ENCODE assay signal across 1 cellular context in the genomic region with DNA sequence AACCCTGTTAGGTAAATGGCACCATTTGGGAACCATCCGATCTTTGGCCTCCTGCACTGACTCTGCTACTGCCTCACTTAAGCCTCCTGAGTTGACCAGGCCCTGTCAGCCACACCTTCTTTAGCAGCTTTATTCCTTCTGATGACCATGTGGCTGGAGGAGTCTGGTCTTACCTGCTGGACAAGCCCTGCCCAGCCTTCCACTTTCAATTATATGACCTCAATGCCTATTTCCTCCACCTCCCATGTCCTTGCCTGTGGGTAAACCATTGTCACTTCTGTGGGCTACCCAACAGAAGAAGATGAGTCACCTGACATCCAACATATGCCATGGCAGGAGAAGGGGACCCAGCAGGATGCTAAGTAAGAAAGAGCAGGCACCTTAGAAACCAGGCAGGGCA.
TF ChIP-seq lines count a peak whose summit lies in the region.

No MANE protein-coding gene starts in this region.

TF ChIP-seq in SK-N-SH, 30 proteins besides CTCF, POLR2A, EP300 and RAD21 (continued from another document):
- TF ChIP-seq, protein P1, sequence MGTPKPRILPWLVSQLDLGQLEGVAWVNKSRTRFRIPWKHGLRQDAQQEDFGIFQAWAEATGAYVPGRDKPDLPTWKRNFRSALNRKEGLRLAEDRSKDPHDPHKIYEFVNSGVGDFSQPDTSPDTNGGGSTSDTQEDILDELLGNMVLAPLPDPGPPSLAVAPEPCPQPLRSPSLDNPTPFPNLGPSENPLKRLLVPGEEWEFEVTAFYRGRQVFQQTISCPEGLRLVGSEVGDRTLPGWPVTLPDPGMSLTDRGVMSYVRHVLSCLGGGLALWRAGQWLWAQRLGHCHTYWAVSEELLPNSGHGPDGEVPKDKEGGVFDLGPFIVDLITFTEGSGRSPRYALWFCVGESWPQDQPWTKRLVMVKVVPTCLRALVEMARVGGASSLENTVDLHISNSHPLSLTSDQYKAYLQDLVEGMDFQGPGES (IDR thresholded peaks at IDR 0.05; ENCODE audit: low read depth, low read length): no peak
- no peak for TF ChIP-seq TCF12 (IDR thresholded peaks at IDR 0.05)
- no peak for TF ChIP-seq EZH2phosphoT487 (IDR thresholded peaks at IDR 0.05; ENCODE audit: borderline replicate concordance, low read depth)
- TF ChIP-seq POLR2AphosphoS5 (IDR thresholded peaks at IDR 0.05; ENCODE audit: low read depth, low read length): no peak
- TF ChIP-seq NFIC (IDR thresholded peaks at IDR 0.05; ENCODE audit: borderline replicate concordance): no peak
- TF ChIP-seq, protein P2, sequence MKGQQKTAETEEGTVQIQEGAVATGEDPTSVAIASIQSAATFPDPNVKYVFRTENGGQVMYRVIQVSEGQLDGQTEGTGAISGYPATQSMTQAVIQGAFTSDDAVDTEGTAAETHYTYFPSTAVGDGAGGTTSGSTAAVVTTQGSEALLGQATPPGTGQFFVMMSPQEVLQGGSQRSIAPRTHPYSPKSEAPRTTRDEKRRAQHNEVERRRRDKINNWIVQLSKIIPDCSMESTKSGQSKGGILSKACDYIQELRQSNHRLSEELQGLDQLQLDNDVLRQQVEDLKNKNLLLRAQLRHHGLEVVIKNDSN (IDR thresholded peaks at IDR 0.05; ENCODE audit: borderline replicate concordance, low read depth): no peak
- TF ChIP-seq, protein P3, sequence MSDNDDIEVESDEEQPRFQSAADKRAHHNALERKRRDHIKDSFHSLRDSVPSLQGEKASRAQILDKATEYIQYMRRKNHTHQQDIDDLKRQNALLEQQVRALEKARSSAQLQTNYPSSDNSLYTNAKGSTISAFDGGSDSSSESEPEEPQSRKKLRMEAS (IDR thresholded peaks at IDR 0.05; ENCODE audit: low read depth): no peak
- TF ChIP-seq FOXM1 (IDR thresholded peaks at IDR 0.05; ENCODE audit: low read depth): no peak
